10 cellular contexts compared by ENCODE assay signal in the genomic region with DNA sequence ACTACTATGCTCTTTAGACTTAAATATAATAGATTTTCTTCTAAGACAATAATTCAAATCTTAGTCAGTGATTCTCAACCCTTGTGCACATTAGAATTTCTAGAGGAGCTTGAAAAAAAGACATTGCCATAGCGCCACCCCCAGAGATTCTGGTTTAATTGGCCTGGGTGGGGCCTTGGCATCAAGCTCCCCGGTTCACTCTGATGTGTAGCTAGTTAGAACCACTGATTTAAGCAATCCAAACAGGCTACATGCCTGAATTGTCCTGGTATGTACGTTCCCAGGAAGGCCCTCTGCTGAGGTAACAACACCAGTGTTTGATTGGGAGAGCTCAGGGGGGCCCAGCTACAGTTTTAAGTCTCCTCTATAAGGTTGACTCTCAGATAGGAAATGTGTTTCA. TPM values are rescaled to one million over a fixed set of nuclear protein-coding genes. Genes with fewer than 3 reads are reported as not detected.
DNase-seq lines count a peak whose midpoint lies in the region; ATAC-seq and TF ChIP-seq lines count a peak whose summit lies in the region.
"Had no signal": no experiment of that assay in that cellular context is flagged by ENCODE, and none has a peak within 500 bp of the region (broad histone marks: within the 10 kb centered on the region; RNA-seq: fewer than 3 reads in every experiment).

No MANE protein-coding gene starts in this region.

- TF ChIP-seq EP300 in sigmoid colon (IDR thresholded peaks at IDR 0.05): no peak

- WGBS in sigmoid colon, 2 donors: 23 to 75% methylated on average over 3 of the region's 3 CpGs
- 82 to 85% methylated on average over 3 of the region's 3 CpGs for WGBS in body of pancreas, 2 donors

- H2AFZ ChIP-seq in Loucy (ENCODE audit: low read length): peak overlapping the region; percentile 98

- H3K4me3 ChIP-seq in Loucy (ENCODE audit: low read length, poor library complexity, severe bottlenecking) (no peak overlapping the region), sigmoid colon (no peak overlapping the region), body of pancreas (no peak overlapping the region)
- H3K4me3 ChIP-seq: left lung had no signal

- no peak overlapping the region for H3K4me2 ChIP-seq in Loucy (ENCODE audit: low read depth, low read length, poor library complexity, severe bottlenecking)

- TF ChIP-seq POLR2A in sigmoid colon (IDR thresholded peaks at IDR 0.05) (no peak), body of pancreas (IDR thresholded peaks at IDR 0.05) (no peak)

- no peaks in the 10 kb centered on the region for H3K27me3 ChIP-seq in Loucy (ENCODE audit: insufficient read depth, low read length, poor library complexity, severe bottlenecking)
- H3K27me3 ChIP-seq in sigmoid colon: no peaks in the 10 kb centered on the region
- H3K27me3 ChIP-seq in body of pancreas: no peaks in the 10 kb centered on the region
- H3K27me3 ChIP-seq: left lung had no signal

- DNase-seq in GM13976 (ENCODE audit: low spot score) (no peak), sigmoid colon (no peak), body of pancreas (no peak)
- DNase-seq in activated CD4-positive, alpha-beta T cell treated with anti-CD3 and anti-CD28 coated beads, Interleukin-2, amount 50 U/mL, for 48 hours: no peak
- DNase-seq in activated CD4-positive, CD25-positive, alpha-beta regulatory T cell (lab: John Stamatoyannopoulos, UW): no peak
- DNase-seq: left lung; stimulated activated naive CD8-positive, alpha-beta T cell treated with anti-CD3 and anti-CD28 coated beads, Interleukin-15, amount 100 ng/mL, for 72 hours had no signal

- peak overlapping the region; percentile 90 to 94 (median 93) for H3K27ac ChIP-seq in sigmoid colon
- peak overlapping the region in 2 of 4 donors; percentile 88 to 89 for H3K27ac ChIP-seq in body of pancreas

- no peaks in the 10 kb centered on the region for H3K9me3 ChIP-seq in Loucy (ENCODE audit: insufficient read depth, low read depth, low read length)
- no peaks in the 10 kb centered on the region for H3K9me3 ChIP-seq in sigmoid colon
- no peaks in the 10 kb centered on the region for H3K9me3 ChIP-seq in body of pancreas
- H3K9me3 ChIP-seq: left lung had no signal

- peaks cover 5% of the 10 kb centered on the region; the same call in 1 of the 2 replicates for H3K79me2 ChIP-seq in Loucy (ENCODE audit: insufficient read depth, low read length)

- H3K4me1 ChIP-seq in Loucy (ENCODE audit: insufficient read depth, low read length, poor library complexity, severe bottlenecking): peaks cover 22% of the 10 kb centered on the region
- H3K4me1 ChIP-seq in sigmoid colon: peaks cover 0 to 22% (median 11%) of the 10 kb centered on the region in 4 donors
- H3K4me1 ChIP-seq in body of pancreas: peaks cover 16% of the 10 kb centered on the region

- intact Hi-C loops in sigmoid colon (cut with DNase I) (loop anchor here (2.0 to 10.0 kb wide), 2 partner anchors 21 to 861 kb away; a partner anchor contains a TSS), body of pancreas (cut with DNase I) (no loop called here)

- 0 out of 2 replicates have a peak, but pooled peaks cover 2% of the 10 kb centered on the region for H3F3A ChIP-seq in Loucy (ENCODE audit: low read depth)

- TF ChIP-seq CTCF in GM13976 (IDR thresholded peaks at IDR 0.05; ENCODE audit: borderline replicate concordance, control extremely low read depth, extremely low read depth, insufficient read depth, missing control alignments) (peak; percentile 10), Loucy (conservative IDR thresholded peaks at IDR 0.05; ENCODE audit: low read length) (peak; percentile 35; the same call in 1 of the 2 replicates), sigmoid colon (IDR thresholded peaks at IDR 0.05) (no peak), body of pancreas (IDR thresholded peaks at IDR 0.05) (no peak)

- H4K20me1 ChIP-seq in Loucy (ENCODE audit: insufficient read depth, low read length, poor library complexity, severe bottlenecking): no peaks in the 10 kb centered on the region

- H3K9ac ChIP-seq in Loucy (ENCODE audit: low read depth, low read length, poor library complexity, severe bottlenecking): no peak overlapping the region

- H3K9me2 ChIP-seq in Loucy (replicated peaks; ENCODE audit: low read depth, low read length): no peaks in the 10 kb centered on the region

- in situ Hi-C loops in GM13976 (cut with MboI; ENCODE audit: low sequenced_read_pairs, unreplicated experiment): no loop called here

- ATAC-seq in esophagus mucosa (peak; percentile 74), HG03175 (IDR thresholded peaks at IDR 0.05; ENCODE audit: unreplicated experiment) (no peak), body of pancreas (no peak)
- ATAC-seq: left lung; stimulated activated naive CD8-positive, alpha-beta T cell treated with anti-CD3 and anti-CD28 coated beads, Interleukin-15, amount 100 ng/mL, for 72 hours had no signal

- H3K36me3 ChIP-seq in Loucy (ENCODE audit: insufficient read depth, low read length) (no peaks in the 10 kb centered on the region), sigmoid colon (no peaks in the 10 kb centered on the region), body of pancreas (replicated peaks in 1 of 2; ENCODE audit: insufficient read depth in 1 of 2, low read depth in 2 of 2) (no peaks in the 10 kb centered on the region)
- H3K36me3 ChIP-seq: left lung had no signal

RNA-seq across cellular contexts. Expression of a gene that starts 1.4 kb away (rescaled TPM):
- total RNA-seq in esophagus mucosa (50.2 TPM), sigmoid colon (10 to 100 TPM; 16.8 to 21.0 (median 18.7) TPM), body of pancreas (10 to 100 TPM; 12.5 to 24.4 TPM)
- polyA plus RNA-seq in sigmoid colon: 1 to 10 TPM in 2 of 3 donors, under 1 TPM in 1; 0.60 to 4.5 (median 1.2) TPM

RNA-seq across cellular contexts. Expression of a gene that starts 20.2 kb away (rescaled TPM):
- total RNA-seq in esophagus mucosa (21.6 TPM), sigmoid colon (10 to 100 TPM; 10.8 to 21.4 (median 17.5) TPM), body of pancreas (1 to 10 TPM; 4.6 to 9.9 TPM)
- polyA plus RNA-seq in sigmoid colon: 10 to 100 TPM; 21.9 to 41.4 (median 35.4) TPM

Comparison
In these comparisons a context has a peak if more than half of its experiments do, and no peak if none do; other contexts are left out.
1. CTCF ChIP-seq: peak in GM13976 (single experiment) and Loucy (single experiment); none in sigmoid colon (0 of 4) and body of pancreas (0 of 7).